In genomic region chr4:38278255-38278654, GRCh38 we compare ENCODE assay signal across 19 cellular contexts.
DNase-seq lines count a peak whose midpoint lies in the region; ATAC-seq, FAIRE-seq and TF ChIP-seq lines count a peak whose summit lies in the region.
"Had no signal": no experiment of that assay in that cellular context is flagged by ENCODE, and none has a peak within 500 bp of the region (broad histone marks: within the 10 kb centered on the region; RNA-seq: fewer than 3 reads in every experiment).

No MANE protein-coding gene starts in this region.

- H4K20me1 ChIP-seq in K562 (replicated peaks; ENCODE audit: control insufficient read depth, insufficient read depth, low read length): no peaks in the 10 kb centered on the region
- H4K20me1 ChIP-seq in hepatocyte (ENCODE audit: insufficient read depth, poor library complexity, severe bottlenecking): no peaks in the 10 kb centered on the region

- no peak for TF ChIP-seq EP300 in K562 (IDR thresholded peaks at IDR 0.05; ENCODE audit: low read length)

- 73% methylated on average over 4 of the region's 4 CpGs for WGBS in K562 (ENCODE audit: insufficient coverage, low coverage, missing lambda C conversion rate)
- 89% methylated on average over 4 of the region's 4 CpGs for WGBS in hepatocyte (ENCODE audit: low lambda C conversion rate, missing lambda C conversion rate)
- 59 to 60% methylated on average over 4 of the region's 4 CpGs for WGBS in testis, 2 donors

- TF ChIP-seq POLR2A in K562 (conservative IDR thresholded peaks at IDR 0.05) (no peak), testis (IDR thresholded peaks at IDR 0.05) (no peak)

- CTCF ChIA-PET in K562 (lab: Yijun Ruan, JAX; ENCODE audit: low intra/inter-chr PET ratio): no interaction called here
- CTCF ChIA-PET in A673 (lab: Charles Lee): no interaction called here

- FAIRE-seq in K562 (lab: Jason Lieb, UNC): no peak
- FAIRE-seq: D721Med, G401.6, GM12891, GM19239 had no signal

- in situ Hi-C loops in K562 (cut with MboI): no loop called here
- in situ Hi-C loops in brain microvascular endothelial cell (cut with HindIII; ENCODE audit: low pct_ligation_motif_present, low sequenced_read_pairs): no loop called here

- no peak overlapping the region for H3K4me3 ChIP-seq in K562
- no peak overlapping the region for H3K4me3 ChIP-seq in hepatocyte
- H3K4me3 ChIP-seq in testis: no peak overlapping the region
- H3K4me3 ChIP-seq in A673 (ENCODE audit: low read depth, low read length, poor library complexity, severe bottlenecking): no peak overlapping the region
- H3K4me3 ChIP-seq in brain microvascular endothelial cell (ENCODE audit: low read depth, low read length): no peak overlapping the region
- H3K4me3 ChIP-seq: GM23248, HAP-1 had no signal

- TF ChIP-seq CTCF in K562 (IDR thresholded peaks at IDR 0.05 in 2 of 3, conservative IDR thresholded peaks at IDR 0.05 in 1 of 3; ENCODE audit: insufficient read depth in 2 of 3, low read depth in 1 of 3, low read length in 3 of 3) (no peak), hepatocyte (IDR thresholded peaks at IDR 0.05; ENCODE audit: poor library complexity) (no peak), testis (IDR thresholded peaks at IDR 0.05) (no peak), A673 (conservative IDR thresholded peaks at IDR 0.05; ENCODE audit: low read depth, low read length) (no peak), brain microvascular endothelial cell (IDR thresholded peaks at IDR 0.05; ENCODE audit: low read depth, low read length, missing control alignments) (no peak)

- H3K9me2 ChIP-seq in hepatocyte (replicated peaks; ENCODE audit: insufficient read depth): no peaks in the 10 kb centered on the region

- no peak for ATAC-seq in K562

- H3K9me1 ChIP-seq in K562 (ENCODE audit: control insufficient read depth, insufficient read depth, low read length): no peaks in the 10 kb centered on the region

- H3K4me2 ChIP-seq in K562 (ENCODE audit: insufficient read depth, low read length) (no peak overlapping the region), hepatocyte (no peak overlapping the region)

- no peak for DNase-seq in K562 (ENCODE audit: extremely low read depth in 1 of 4, low spot score in 3 of 4)
- no peak for DNase-seq in hepatocyte (ENCODE audit: low spot score)
- DNase-seq in myocyte (ENCODE audit: low read depth): peak; percentile 11
- DNase-seq in testis: peak; percentile 31
- DNase-seq in A673 (ENCODE audit: low spot score): no peak
- DNase-seq in brain microvascular endothelial cell: no peak
- DNase-seq in D341Med (ENCODE audit: low spot score): no peak
- DNase-seq: ACHN; BE2C; C1 segment of cervical spinal cord; CD4-positive, CD25-positive, alpha-beta regulatory T cell; CD8-positive, alpha-beta memory T cell; COR-L47; GM23248 had no signal

- 0 out of 2 replicates have a peak, but pooled peaks cover 4% of the 10 kb centered on the region for H3K9me3 ChIP-seq in K562 (replicated peaks; ENCODE audit: control insufficient read depth, insufficient read depth, low read depth, low read length)
- no peaks in the 10 kb centered on the region for H3K9me3 ChIP-seq in hepatocyte (ENCODE audit: low read depth)
- no peaks in the 10 kb centered on the region for H3K9me3 ChIP-seq in testis
- no peaks in the 10 kb centered on the region for H3K9me3 ChIP-seq in A673 (ENCODE audit: low read depth, low read length, poor library complexity, severe bottlenecking)
- H3K9me3 ChIP-seq: BE2C, HAP-1 had no signal

- TF ChIP-seq RAD21 in K562 (CRISPR knock-in tag; conservative IDR thresholded peaks at IDR 0.05 in 1 of 2, IDR thresholded peaks at IDR 0.05 in 1 of 2): no peak

- POLR2A ChIA-PET in K562 (lab: Yijun Ruan, JAX): interaction anchor here (0.7 to 1.7 kb wide), 2 partner anchors 41 to 118 kb away, joined by 3 to 5 read pairs; no protein-coding TSS in a partner anchor
- POLR2A ChIA-PET in A673 (lab: Charles Lee; ENCODE audit: low non-redundant PET): no interaction called here

- H3K27me3 ChIP-seq in K562 (ENCODE audit: control insufficient read depth in 2 of 2, insufficient read depth in 2 of 2, low read length in 2 of 2) (no peaks in the 10 kb centered on the region), hepatocyte (no peaks in the 10 kb centered on the region), testis (no peaks in the 10 kb centered on the region), A673 (replicated peaks; ENCODE audit: insufficient read depth, low read depth, low read length, poor library complexity) (no peaks in the 10 kb centered on the region), brain microvascular endothelial cell (replicated peaks) (no peaks in the 10 kb centered on the region)
- H3K27me3 ChIP-seq: BE2C had no signal

- H3K36me3 ChIP-seq in K562 (ENCODE audit: control insufficient read depth, insufficient read depth, low read length): no peaks in the 10 kb centered on the region
- H3K36me3 ChIP-seq in hepatocyte (replicated peaks; ENCODE audit: insufficient read depth, low read depth): no peaks in the 10 kb centered on the region
- no peaks in the 10 kb centered on the region for H3K36me3 ChIP-seq in testis (ENCODE audit: low read depth, missing control alignments)
- no peaks in the 10 kb centered on the region for H3K36me3 ChIP-seq in A673 (ENCODE audit: insufficient read depth, low read length, poor library complexity, severe bottlenecking)
- no peaks in the 10 kb centered on the region for H3K36me3 ChIP-seq in brain microvascular endothelial cell (replicated peaks)
- H3K36me3 ChIP-seq: BE2C, HAP-1 had no signal

- H3K79me2 ChIP-seq in K562 (ENCODE audit: control insufficient read depth, insufficient read depth, low read length) (no peaks in the 10 kb centered on the region), hepatocyte (no peaks in the 10 kb centered on the region)

- BruUV-seq in K562 (replicated peaks; lab: Mats Ljungman, UMichigan): no TSS peak
- BruUV-seq in A673 (replicated peaks; lab: Mats Ljungman, UMichigan): no TSS peak

- H3K9ac ChIP-seq in K562 (ENCODE audit: insufficient read depth in 1 of 2, low read depth in 2 of 2, low read length in 2 of 2): no peak overlapping the region
- H3K9ac ChIP-seq: GM23248 had no signal

- H2AFZ ChIP-seq in K562 (ENCODE audit: low read depth, low read length) (no peak overlapping the region), hepatocyte (no peak overlapping the region)
- H2AFZ ChIP-seq: GM23248 had no signal

- H3K27ac ChIP-seq in K562 (ENCODE audit: extremely low read depth, low read depth, low read length) (no peak overlapping the region), hepatocyte (peak overlapping the region; percentile 94), testis (no peak overlapping the region), A673 (ENCODE audit: low read depth, low read length, poor library complexity, severe bottlenecking) (no peak overlapping the region), brain microvascular endothelial cell (no peak overlapping the region)
- H3K27ac ChIP-seq: GM23248 had no signal

- peaks cover 8 to 11% of the 10 kb centered on the region in 2 experiments; a peak in 3 of 5 replicates for H3K4me1 ChIP-seq in K562 (replicated peaks in 1 of 2; ENCODE audit: control insufficient read depth in 2 of 2, insufficient read depth in 2 of 2, low read length in 2 of 2)
- H3K4me1 ChIP-seq in hepatocyte (ENCODE audit: insufficient read depth): peaks cover 31% of the 10 kb centered on the region
- H3K4me1 ChIP-seq in testis: peaks cover 12% of the 10 kb centered on the region
- H3K4me1 ChIP-seq in A673 (ENCODE audit: insufficient read depth, low read length, poor library complexity, severe bottlenecking): no peaks in the 10 kb centered on the region
- H3K4me1 ChIP-seq: BE2C, HAP-1 had no signal

- intact Hi-C loops in K562 (cut with micrococcal nuclease): no loop called here
- intact Hi-C loops in testis (cut with DNase I; ENCODE audit: low total_unique reads): no loop called here
- intact Hi-C loops in A673 (cut with micrococcal nuclease; ENCODE audit: unreplicated experiment): no loop called here

TF ChIP-seq in K562, 482 proteins besides CTCF, POLR2A, EP300 and RAD21:
- TF ChIP-seq ZNF12 (CRISPR knock-in tag; IDR thresholded peaks at IDR 0.05) (peak; percentile 93), PTTG1 (tag; IDR thresholded peaks at IDR 0.05; ENCODE audit: low read depth) (no peak)
TF ChIP-seq in K562: peak in this region for 1.

Comparison
In these comparisons a context has a peak if more than half of its experiments do, and no peak if none do; other contexts are left out.
1. DNase-seq: peak in myocyte (single experiment) and testis (single experiment); none in K562 (0 of 4), hepatocyte (single experiment), A673 (single experiment), brain microvascular endothelial cell (single experiment) and D341Med (single experiment).